In genomic region chr13:113845723-113846638, GRCh38 we compare ENCODE assay signal across 14 cellular contexts. TPM values are rescaled to one million over a fixed set of nuclear protein-coding genes. Genes with fewer than 3 reads are reported as not detected.
DNase-seq lines count a peak whose midpoint lies in the region; ATAC-seq, FAIRE-seq and TF ChIP-seq lines count a peak whose summit lies in the region.
"Had no signal": no experiment of that assay in that cellular context is flagged by ENCODE, and none has a peak within 500 bp of the region (broad histone marks: within the 10 kb centered on the region; RNA-seq: fewer than 3 reads in every experiment).

No MANE protein-coding gene starts in this region.

- peaks cover 5% of the 10 kb centered on the region for H3K9me1 ChIP-seq in keratinocyte (ENCODE audit: control insufficient read depth, extremely low read depth, insufficient read depth, low read length)

- dilution Hi-C loops in keratinocyte (cut with MboI; ENCODE audit: extremely low pct_ligation_motif_present, low sequenced_read_pairs): no loop called here

- peaks cover 43% of the 10 kb centered on the region for H4K20me1 ChIP-seq in keratinocyte (ENCODE audit: control insufficient read depth, extremely low read depth, insufficient read depth, low read length)

- no peaks in the 10 kb centered on the region for H3K36me3 Mint-ChIP-seq in activated naive CD4-positive, alpha-beta T cell treated with anti-CD3 and anti-CD28 coated beads for 36 hours (ENCODE audit: low read depth)
- no peaks in the 10 kb centered on the region for H3K36me3 Mint-ChIP-seq in T-cell
- H3K36me3 Mint-ChIP-seq in osteocyte (ENCODE audit: unreplicated experiment): peaks cover 3% of the 10 kb centered on the region

- H3K27ac ChIP-seq in keratinocyte (ENCODE audit: control insufficient read depth, insufficient read depth, low read length): no peak overlapping the region
- H3K27ac ChIP-seq: prostate gland had no signal

- no peak overlapping the region for H3K4me2 ChIP-seq in keratinocyte (ENCODE audit: control insufficient read depth, extremely low read depth, insufficient read depth, low read depth, low read length)

- H3K4me1 Mint-ChIP-seq in activated naive CD4-positive, alpha-beta T cell treated with anti-CD3 and anti-CD28 coated beads for 36 hours (ENCODE audit: low read depth): peaks cover 31% of the 10 kb centered on the region
- H3K4me1 Mint-ChIP-seq in T-cell (peaks cover 36 to 51% (median 43%) of the 10 kb centered on the region in 3 donors), osteocyte (ENCODE audit: unreplicated experiment) (no peaks in the 10 kb centered on the region)

- POLR2A ChIA-PET in T-cell (lab: Charles Lee): interaction anchor here in 1 of 2 donors (0.6 kb wide), 1 partner anchor 427 kb away, joined by 5 read pairs; no protein-coding TSS in a partner anchor

- peak; percentile 26 for DNase-seq in activated naive CD4-positive, alpha-beta T cell treated with anti-CD3 and anti-CD28 coated beads for 36 hours
- DNase-seq in activated naive CD4-positive, alpha-beta T cell (lab: John Stamatoyannopoulos, UW): no peak
- DNase-seq in T-cell: no peak
- DNase-seq in keratinocyte (ENCODE audit: low read depth, low spot score): no peak
- DNase-seq in stimulated activated naive CD8-positive, alpha-beta T cell treated with anti-CD3 and anti-CD28 coated beads, Interleukin-15, Interleukin-2, amounts not matched to agents 100 U/mL and 50 U/mL, for 24 hours: no peak
- no peak for DNase-seq in central memory CD4-positive, alpha-beta T cell
- no peak for DNase-seq in stimulated activated naive CD4-positive, alpha-beta T cell (lab: John Stamatoyannopoulos, UW)
- DNase-seq in osteocyte (ENCODE audit: extremely low spot score, unreplicated experiment): no peak
- DNase-seq: NCI-H1092 treated with DMSO at 0.1 percent for 48 hours, NCI-H446, PC-3 had no signal

- FAIRE-seq in keratinocyte (lab: Jason Lieb, UNC): peak; percentile 48
- FAIRE-seq: colon had no signal

- peaks cover 33 to 64% of the 10 kb centered on the region in 2 experiments for H3K36me3 ChIP-seq in keratinocyte (ENCODE audit: control insufficient read depth in 2 of 2, extremely low read depth in 1 of 2, insufficient read depth in 2 of 2, low read length in 2 of 2)
- H3K36me3 ChIP-seq: prostate gland had no signal

- no peaks in the 10 kb centered on the region for H3K27me3 ChIP-seq in keratinocyte (ENCODE audit: control insufficient read depth, extremely low read depth, insufficient read depth, low read length)
- H3K27me3 ChIP-seq: vagina had no signal

- peaks cover 60% of the 10 kb centered on the region for H3K4me1 ChIP-seq in keratinocyte (ENCODE audit: control insufficient read depth, extremely low read depth, insufficient read depth, low read length)
- H3K4me1 ChIP-seq: prostate gland had no signal

- H3K9ac ChIP-seq in keratinocyte (ENCODE audit: control insufficient read depth, extremely low read depth, insufficient read depth, low read length): no peak overlapping the region

- intact Hi-C loops in activated naive CD4-positive, alpha-beta T cell treated with anti-CD3 and anti-CD28 coated beads for 36 hours (cut with micrococcal nuclease): no loop called here

- H3K4me3 ChIP-seq in keratinocyte (ENCODE audit: control insufficient read depth in 2 of 3, extremely low read depth in 1 of 3, insufficient read depth in 2 of 3, low read depth in 1 of 3, low read length in 3 of 3): no peak overlapping the region
- H3K4me3 ChIP-seq: prostate gland, vagina had no signal

- no peak overlapping the region for H2AFZ ChIP-seq in keratinocyte (ENCODE audit: control insufficient read depth, low read length)

- no peaks in the 10 kb centered on the region for H3K9me3 ChIP-seq in keratinocyte (ENCODE audit: control insufficient read depth, low read depth, low read length)
- H3K9me3 ChIP-seq: prostate gland, vagina had no signal

- peak in 1 of 4 experiments; percentile 40 for ATAC-seq in T-cell (replicated peaks in 1 of 4)
- ATAC-seq in stimulated activated naive CD8-positive, alpha-beta T cell treated with anti-CD3 and anti-CD28 coated beads, Interleukin-15, Interleukin-2, amounts not matched to agents 100 U/mL and 50 U/mL, for 24 hours: peak; percentile 12
- ATAC-seq: PC-3 had no signal

- peaks cover 3% of the 10 kb centered on the region for H3K9me3 Mint-ChIP-seq in activated naive CD4-positive, alpha-beta T cell treated with anti-CD3 and anti-CD28 coated beads for 36 hours
- H3K9me3 Mint-ChIP-seq in T-cell: no peaks in the 10 kb centered on the region
- no peaks in the 10 kb centered on the region for H3K9me3 Mint-ChIP-seq in osteocyte (ENCODE audit: unreplicated experiment)

- no peak overlapping the region for H3K27ac Mint-ChIP-seq in activated naive CD4-positive, alpha-beta T cell treated with anti-CD3 and anti-CD28 coated beads for 36 hours
- H3K27ac Mint-ChIP-seq in T-cell (peak overlapping the region; percentile 63 to 70), osteocyte (ENCODE audit: unreplicated experiment) (no peak overlapping the region)

- CTCF ChIA-PET in activated naive CD4-positive, alpha-beta T cell treated with anti-CD3 and anti-CD28 coated beads for 36 hours (lab: Charles Lee): interaction anchor here (0.6 kb wide), 1 partner anchor 43 kb away, joined by 3 read pairs; no protein-coding TSS in a partner anchor
- CTCF ChIA-PET in T-cell (lab: Charles Lee): interaction anchor here in 1 of 2 donors (0.6 to 0.7 kb wide), 2 partner anchors 75 to 492 kb away, joined by 3 to 5 read pairs; no protein-coding TSS in a partner anchor

- no peak overlapping the region for H3K4me3 Mint-ChIP-seq in activated naive CD4-positive, alpha-beta T cell treated with anti-CD3 and anti-CD28 coated beads for 36 hours
- H3K4me3 Mint-ChIP-seq in T-cell (peak overlapping the region; percentile 61 to 70 (median 67)), osteocyte (ENCODE audit: unreplicated experiment) (no peak overlapping the region)

- peaks cover 88% of the 10 kb centered on the region for H3K79me2 ChIP-seq in keratinocyte (ENCODE audit: control insufficient read depth, insufficient read depth, low read length)

- H3K27me3 Mint-ChIP-seq in activated naive CD4-positive, alpha-beta T cell treated with anti-CD3 and anti-CD28 coated beads for 36 hours (ENCODE audit: low read depth): no peaks in the 10 kb centered on the region
- peaks cover 0 to 3% of the 10 kb centered on the region in 2 donors for H3K27me3 Mint-ChIP-seq in T-cell
- no peaks in the 10 kb centered on the region for H3K27me3 Mint-ChIP-seq in osteocyte (ENCODE audit: unreplicated experiment)

- TF ChIP-seq CTCF in keratinocyte (optimal IDR thresholded peaks at IDR 0.05 in 1 of 3, IDR thresholded peaks at IDR 0.05 in 1 of 3, conservative IDR thresholded peaks at IDR 0.05 in 1 of 3; ENCODE audit: extremely low read depth in 1 of 3, insufficient read depth in 2 of 3, low read length in 3 of 3): no peak
- no peak for TF ChIP-seq CTCF in osteocyte (IDR thresholded peaks at IDR 0.05)

RNA-seq across cellular contexts. Expression of gene GAS6, which starts 17.9 kb away (rescaled TPM):
- 1 to 10 TPM; 1.7 to 3.2 TPM for total RNA-seq in activated naive CD4-positive, alpha-beta T cell treated with anti-CD3 and anti-CD28 coated beads for 36 hours
- total RNA-seq in T-cell (10 to 100 TPM in 1 of 5 donors, 1 to 10 TPM in 4; 1.1 to 10.2 (median 4.7) TPM), osteocyte (14.8 and 15.0 TPM in 2 replicates)
- 163 to 267 TPM (median 166 TPM) in 3 replicates for polyA plus RNA-seq in keratinocyte
- polyA plus RNA-seq in keratinocyte (2011; ENCODE audit: low read depth): 97.3 TPM
- polyA plus RNA-seq in keratinocyte (2011; cell fraction: cytosol; rRNA removed): 121 and 265 TPM in 2 replicates
- polyA plus RNA-seq in keratinocyte (2011; cell fraction: nucleus; rRNA removed): 353 and 513 TPM in 2 replicates
- polyA plus RNA-seq in keratinocyte (2012; ENCODE audit: low replicate concordance): 57.5 and 273 TPM in 2 replicates
- 77.0 to 179 TPM (median 83.9 TPM) in 3 replicates for polyA minus RNA-seq in keratinocyte
- polyA minus RNA-seq in keratinocyte (2011; cell fraction: cytosol; rRNA and poly(A)+ RNA removed): 246 TPM
- 176 and 206 TPM in 2 replicates for polyA minus RNA-seq in keratinocyte (2011; cell fraction: nucleus; rRNA and poly(A)+ RNA removed)

Comparison
In these comparisons a context has a peak if more than half of its experiments do, and no peak if none do; other contexts are left out.
1. H3K27ac Mint-ChIP-seq: peak in T-cell (2 of 2); none in activated naive CD4-positive, alpha-beta T cell treated with anti-CD3 and anti-CD28 coated beads for 36 hours (single experiment) and osteocyte (single experiment).
2. H3K4me3 Mint-ChIP-seq: peak in T-cell (3 of 3); none in activated naive CD4-positive, alpha-beta T cell treated with anti-CD3 and anti-CD28 coated beads for 36 hours (single experiment) and osteocyte (single experiment).